In the genomic region with DNA sequence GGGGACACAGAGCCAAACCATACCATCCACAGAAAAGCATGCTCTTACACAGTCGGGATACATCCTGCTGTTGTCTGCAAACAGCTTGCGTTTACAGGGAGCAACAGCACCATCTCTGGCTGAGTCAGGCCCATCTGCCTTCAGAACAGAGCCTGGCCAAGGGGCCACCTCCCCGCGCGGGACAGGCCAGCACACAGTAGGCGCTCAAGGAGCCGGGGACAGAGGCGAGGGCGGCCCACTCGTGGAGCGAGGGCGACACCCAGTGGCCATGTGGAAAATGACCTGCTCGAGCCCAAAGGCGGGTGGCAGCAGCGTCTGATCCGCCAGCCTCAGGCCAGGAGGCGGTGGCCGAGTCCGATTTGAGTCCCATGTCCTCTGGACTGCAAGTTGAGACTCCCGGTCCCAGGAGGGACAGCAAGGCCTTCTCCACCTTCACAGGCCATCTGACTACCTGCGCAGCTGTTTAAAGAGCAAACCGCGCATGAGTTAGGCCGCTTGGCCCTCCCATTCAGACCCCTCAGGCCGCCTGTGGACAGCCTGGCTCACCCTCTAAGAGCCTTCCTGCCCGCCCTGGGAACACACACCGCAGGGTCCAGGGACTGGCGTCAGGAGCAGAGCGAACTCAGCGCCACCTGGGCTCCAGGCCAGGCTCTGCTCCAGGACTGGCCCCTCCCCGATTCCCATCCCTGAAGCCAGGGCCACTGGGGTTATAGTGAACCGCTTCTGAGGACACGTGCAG, we compare ENCODE assay signal across 1 cellular context.
TF ChIP-seq lines count a peak whose summit lies in the region.

No MANE protein-coding gene starts in this region.

TF ChIP-seq in HepG2, 621 proteins besides CTCF, POLR2A, EP300 and RAD21 (continued from another document and continues in another):
- TF ChIP-seq EEA1 (CRISPR knock-in tag; IDR thresholded peaks at IDR 0.05; ENCODE audit: borderline replicate concordance) (no peak), ZNF546 (CRISPR knock-in tag; conservative IDR thresholded peaks at IDR 0.05) (0 out of 2 replicates have a peak, but pooled peaks have one; percentile 34), KAT7 (CRISPR knock-in tag; IDR thresholded peaks at IDR 0.05; ENCODE audit: borderline replicate concordance) (no peak), ZNF121 (CRISPR knock-in tag; IDR thresholded peaks at IDR 0.05) (0 out of 2 replicates have a peak, but pooled peaks have one; percentile 16), ZNF543 (CRISPR knock-in tag; IDR thresholded peaks at IDR 0.05) (0 out of 2 replicates have a peak, but pooled peaks have one; percentile 60), ZNF382 (CRISPR knock-in tag; IDR thresholded peaks at IDR 0.05; ENCODE audit: borderline replicate concordance) (no peak), ZNF335 (CRISPR knock-in tag; IDR thresholded peaks at IDR 0.05) (no peak), CENPX (CRISPR knock-in tag; IDR thresholded peaks at IDR 0.05) (no peak), NCOA5 (CRISPR knock-in tag; IDR thresholded peaks at IDR 0.05) (no peak), ELF4 (CRISPR knock-in tag; IDR thresholded peaks at IDR 0.05; ENCODE audit: borderline replicate concordance) (no peak), SMAD1 (CRISPR knock-in tag; IDR thresholded peaks at IDR 0.05; ENCODE audit: borderline replicate concordance, low read depth) (peak; percentile 86; the same call in 1 of the 2 replicates), DNMT3B (CRISPR knock-in tag; conservative IDR thresholded peaks at IDR 0.05) (peak; percentile 76; the same call in 1 of the 2 replicates), ZNF329 (CRISPR knock-in tag; IDR thresholded peaks at IDR 0.05; ENCODE audit: low read depth) (0 out of 2 replicates have a peak, but pooled peaks have one; percentile 40), ZNF572 (CRISPR knock-in tag; IDR thresholded peaks at IDR 0.05) (no peak; the same call in 1 of the 2 replicates), KMT2B (CRISPR knock-in tag; IDR thresholded peaks at IDR 0.05) (peak; percentile 47; the same call in 1 of the 2 replicates), ZFP36 (IDR thresholded peaks at IDR 0.05; ENCODE audit: borderline replicate concordance, low read depth, low read length, partially characterized antibody) (no peak), TRIM24 (CRISPR knock-in tag; IDR thresholded peaks at IDR 0.05) (no peak), ZNF431 (CRISPR knock-in tag; IDR thresholded peaks at IDR 0.05; ENCODE audit: borderline replicate concordance, low read depth) (no peak; the same call in 1 of the 2 replicates), ESRRA (CRISPR knock-in tag; IDR thresholded peaks at IDR 0.05; ENCODE audit: low read depth) (0 out of 2 replicates have a peak, but pooled peaks have one; percentile 27), NCOR1 (IDR thresholded peaks at IDR 0.05; ENCODE audit: borderline replicate concordance, low read length) (no peak), ZNF207 (IDR thresholded peaks at IDR 0.05; ENCODE audit: borderline replicate concordance) (no peak), NFE2L2 (IDR thresholded peaks at IDR 0.05; ENCODE audit: low read length) (no peak), ONECUT2 (CRISPR knock-in tag; IDR thresholded peaks at IDR 0.05) (no peak), SCMH1 (CRISPR knock-in tag; IDR thresholded peaks at IDR 0.05; ENCODE audit: borderline replicate concordance) (no peak), ZFAT (CRISPR knock-in tag; conservative IDR thresholded peaks at IDR 0.05) (no peak), FOSL2 (CRISPR knock-in tag; IDR thresholded peaks at IDR 0.05) (peak; percentile 53), ZNF557 (CRISPR knock-in tag; IDR thresholded peaks at IDR 0.05) (no peak), ZNF34 (CRISPR knock-in tag; IDR thresholded peaks at IDR 0.05; ENCODE audit: borderline replicate concordance) (no peak), HNRNPK (IDR thresholded peaks at IDR 0.05; ENCODE audit: low read depth, low read length, poor library complexity, severe bottlenecking) (no peak), PPARG (CRISPR knock-in tag; conservative IDR thresholded peaks at IDR 0.05) (no peak), NBN (conservative IDR thresholded peaks at IDR 0.05) (no peak), ZNF615 (CRISPR knock-in tag; IDR thresholded peaks at IDR 0.05; ENCODE audit: borderline replicate concordance) (0 out of 2 replicates have a peak, but pooled peaks have one; percentile 61), SAFB2 (CRISPR knock-in tag; IDR thresholded peaks at IDR 0.05; ENCODE audit: borderline replicate concordance, low read depth) (0 out of 2 replicates have a peak, but pooled peaks have one; percentile 57), ZNF20 (CRISPR knock-in tag; IDR thresholded peaks at IDR 0.05) (no peak), ZNF17 (CRISPR knock-in tag; IDR thresholded peaks at IDR 0.05) (0 out of 2 replicates have a peak, but pooled peaks have one; percentile 24), ZNF724P (CRISPR knock-in tag; IDR thresholded peaks at IDR 0.05; ENCODE audit: borderline replicate concordance) (no peak), GPN1 (CRISPR knock-in tag; IDR thresholded peaks at IDR 0.05; ENCODE audit: borderline replicate concordance) (no peak), ZNF460 (CRISPR knock-in tag; IDR thresholded peaks at IDR 0.05; ENCODE audit: borderline replicate concordance) (no peak), ZNF441 (CRISPR knock-in tag; IDR thresholded peaks at IDR 0.05; ENCODE audit: borderline replicate concordance) (peak; percentile 96)
- TF ChIP-seq, protein P1, sequence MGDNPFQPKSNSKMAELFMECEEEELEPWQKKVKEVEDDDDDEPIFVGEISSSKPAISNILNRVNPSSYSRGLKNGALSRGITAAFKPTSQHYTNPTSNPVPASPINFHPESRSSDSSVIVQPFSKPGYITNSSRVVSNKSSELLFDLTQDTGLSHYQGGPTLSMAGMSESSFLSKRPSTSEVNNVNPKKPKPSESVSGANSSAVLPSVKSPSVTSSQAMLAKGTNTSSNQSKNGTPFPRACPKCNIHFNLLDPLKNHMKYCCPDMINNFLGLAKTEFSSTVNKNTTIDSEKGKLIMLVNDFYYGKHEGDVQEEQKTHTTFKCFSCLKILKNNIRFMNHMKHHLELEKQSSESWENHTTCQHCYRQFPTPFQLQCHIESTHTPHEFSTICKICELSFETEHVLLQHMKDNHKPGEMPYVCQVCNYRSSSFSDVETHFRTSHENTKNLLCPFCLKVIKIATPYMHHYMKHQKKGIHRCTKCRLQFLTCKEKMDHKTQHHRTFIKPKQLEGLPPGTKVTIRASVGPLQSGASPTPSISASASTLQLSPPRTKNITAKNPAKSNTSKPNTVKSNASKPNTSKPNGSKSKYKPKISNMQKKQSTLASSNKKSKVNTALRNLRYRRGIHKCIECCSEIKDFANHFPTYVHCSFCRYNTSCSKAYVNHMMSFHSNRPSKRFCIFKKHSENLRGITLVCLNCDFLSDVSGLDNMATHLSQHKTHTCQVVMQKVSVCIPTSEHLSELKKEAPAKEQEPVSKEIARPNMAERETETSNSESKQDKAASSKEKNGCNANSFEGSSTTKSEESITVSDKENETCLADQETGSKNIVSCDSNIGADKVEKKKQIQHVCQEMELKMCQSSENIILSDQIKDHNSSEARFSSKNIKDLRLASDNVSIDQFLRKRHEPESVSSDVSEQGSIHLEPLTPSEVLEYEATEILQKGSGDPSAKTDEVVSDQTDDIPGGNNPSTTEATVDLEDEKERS (CRISPR knock-in tag; IDR thresholded peaks at IDR 0.05): no peak; the same call in 1 of the 2 replicates
- TF ChIP-seq, protein P2, sequence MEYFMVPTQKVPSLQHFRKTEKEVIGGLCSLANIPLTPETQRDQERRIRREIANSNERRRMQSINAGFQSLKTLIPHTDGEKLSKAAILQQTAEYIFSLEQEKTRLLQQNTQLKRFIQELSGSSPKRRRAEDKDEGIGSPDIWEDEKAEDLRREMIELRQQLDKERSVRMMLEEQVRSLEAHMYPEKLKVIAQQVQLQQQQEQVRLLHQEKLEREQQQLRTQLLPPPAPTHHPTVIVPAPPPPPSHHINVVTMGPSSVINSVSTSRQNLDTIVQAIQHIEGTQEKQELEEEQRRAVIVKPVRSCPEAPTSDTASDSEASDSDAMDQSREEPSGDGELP (IDR thresholded peaks at IDR 0.05; ENCODE audit: borderline replicate concordance, low read depth): peak; percentile 29; the same call in 1 of the 2 replicates
- TF ChIP-seq, protein P3, sequence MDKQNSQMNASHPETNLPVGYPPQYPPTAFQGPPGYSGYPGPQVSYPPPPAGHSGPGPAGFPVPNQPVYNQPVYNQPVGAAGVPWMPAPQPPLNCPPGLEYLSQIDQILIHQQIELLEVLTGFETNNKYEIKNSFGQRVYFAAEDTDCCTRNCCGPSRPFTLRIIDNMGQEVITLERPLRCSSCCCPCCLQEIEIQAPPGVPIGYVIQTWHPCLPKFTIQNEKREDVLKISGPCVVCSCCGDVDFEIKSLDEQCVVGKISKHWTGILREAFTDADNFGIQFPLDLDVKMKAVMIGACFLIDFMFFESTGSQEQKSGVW (CRISPR knock-in tag; IDR thresholded peaks at IDR 0.05; ENCODE audit: borderline replicate concordance): no peak
- TF ChIP-seq, protein P4, sequence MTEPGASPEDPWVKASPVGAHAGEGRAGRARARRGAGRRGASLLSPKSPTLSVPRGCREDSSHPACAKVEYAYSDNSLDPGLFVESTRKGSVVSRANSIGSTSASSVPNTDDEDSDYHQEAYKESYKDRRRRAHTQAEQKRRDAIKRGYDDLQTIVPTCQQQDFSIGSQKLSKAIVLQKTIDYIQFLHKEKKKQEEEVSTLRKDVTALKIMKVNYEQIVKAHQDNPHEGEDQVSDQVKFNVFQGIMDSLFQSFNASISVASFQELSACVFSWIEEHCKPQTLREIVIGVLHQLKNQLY (CRISPR knock-in tag; IDR thresholded peaks at IDR 0.05): 0 out of 2 replicates have a peak, but pooled peaks have one; percentile 12
- TF ChIP-seq, protein P5, sequence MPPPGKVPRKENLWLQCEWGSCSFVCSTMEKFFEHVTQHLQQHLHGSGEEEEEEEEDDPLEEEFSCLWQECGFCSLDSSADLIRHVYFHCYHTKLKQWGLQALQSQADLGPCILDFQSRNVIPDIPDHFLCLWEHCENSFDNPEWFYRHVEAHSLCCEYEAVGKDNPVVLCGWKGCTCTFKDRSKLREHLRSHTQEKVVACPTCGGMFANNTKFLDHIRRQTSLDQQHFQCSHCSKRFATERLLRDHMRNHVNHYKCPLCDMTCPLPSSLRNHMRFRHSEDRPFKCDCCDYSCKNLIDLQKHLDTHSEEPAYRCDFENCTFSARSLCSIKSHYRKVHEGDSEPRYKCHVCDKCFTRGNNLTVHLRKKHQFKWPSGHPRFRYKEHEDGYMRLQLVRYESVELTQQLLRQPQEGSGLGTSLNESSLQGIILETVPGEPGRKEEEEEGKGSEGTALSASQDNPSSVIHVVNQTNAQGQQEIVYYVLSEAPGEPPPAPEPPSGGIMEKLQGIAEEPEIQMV (CRISPR knock-in tag; IDR thresholded peaks at IDR 0.05; ENCODE audit: low read depth): peak; percentile 69; the same call in 1 of the 2 replicates
- TF ChIP-seq, protein P6, sequence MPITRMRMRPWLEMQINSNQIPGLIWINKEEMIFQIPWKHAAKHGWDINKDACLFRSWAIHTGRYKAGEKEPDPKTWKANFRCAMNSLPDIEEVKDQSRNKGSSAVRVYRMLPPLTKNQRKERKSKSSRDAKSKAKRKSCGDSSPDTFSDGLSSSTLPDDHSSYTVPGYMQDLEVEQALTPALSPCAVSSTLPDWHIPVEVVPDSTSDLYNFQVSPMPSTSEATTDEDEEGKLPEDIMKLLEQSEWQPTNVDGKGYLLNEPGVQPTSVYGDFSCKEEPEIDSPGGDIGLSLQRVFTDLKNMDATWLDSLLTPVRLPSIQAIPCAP (CRISPR knock-in tag; IDR thresholded peaks at IDR 0.05; ENCODE audit: low read depth): no peak
- TF ChIP-seq, protein P7, sequence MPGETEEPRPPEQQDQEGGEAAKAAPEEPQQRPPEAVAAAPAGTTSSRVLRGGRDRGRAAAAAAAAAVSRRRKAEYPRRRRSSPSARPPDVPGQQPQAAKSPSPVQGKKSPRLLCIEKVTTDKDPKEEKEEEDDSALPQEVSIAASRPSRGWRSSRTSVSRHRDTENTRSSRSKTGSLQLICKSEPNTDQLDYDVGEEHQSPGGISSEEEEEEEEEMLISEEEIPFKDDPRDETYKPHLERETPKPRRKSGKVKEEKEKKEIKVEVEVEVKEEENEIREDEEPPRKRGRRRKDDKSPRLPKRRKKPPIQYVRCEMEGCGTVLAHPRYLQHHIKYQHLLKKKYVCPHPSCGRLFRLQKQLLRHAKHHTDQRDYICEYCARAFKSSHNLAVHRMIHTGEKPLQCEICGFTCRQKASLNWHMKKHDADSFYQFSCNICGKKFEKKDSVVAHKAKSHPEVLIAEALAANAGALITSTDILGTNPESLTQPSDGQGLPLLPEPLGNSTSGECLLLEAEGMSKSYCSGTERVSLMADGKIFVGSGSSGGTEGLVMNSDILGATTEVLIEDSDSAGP (CRISPR knock-in tag; IDR thresholded peaks at IDR 0.05; ENCODE audit: borderline replicate concordance): peak; percentile 92
- TF ChIP-seq, protein P8, sequence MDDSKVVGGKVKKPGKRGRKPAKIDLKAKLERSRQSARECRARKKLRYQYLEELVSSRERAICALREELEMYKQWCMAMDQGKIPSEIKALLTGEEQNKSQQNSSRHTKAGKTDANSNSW (CRISPR knock-in tag; IDR thresholded peaks at IDR 0.05; ENCODE audit: borderline replicate concordance): peak; percentile 41; the same call in 1 of the 2 replicates
- TF ChIP-seq, protein P9, sequence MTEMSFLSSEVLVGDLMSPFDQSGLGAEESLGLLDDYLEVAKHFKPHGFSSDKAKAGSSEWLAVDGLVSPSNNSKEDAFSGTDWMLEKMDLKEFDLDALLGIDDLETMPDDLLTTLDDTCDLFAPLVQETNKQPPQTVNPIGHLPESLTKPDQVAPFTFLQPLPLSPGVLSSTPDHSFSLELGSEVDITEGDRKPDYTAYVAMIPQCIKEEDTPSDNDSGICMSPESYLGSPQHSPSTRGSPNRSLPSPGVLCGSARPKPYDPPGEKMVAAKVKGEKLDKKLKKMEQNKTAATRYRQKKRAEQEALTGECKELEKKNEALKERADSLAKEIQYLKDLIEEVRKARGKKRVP (CRISPR knock-in tag; IDR thresholded peaks at IDR 0.05): no peak
- TF ChIP-seq, protein P10, sequence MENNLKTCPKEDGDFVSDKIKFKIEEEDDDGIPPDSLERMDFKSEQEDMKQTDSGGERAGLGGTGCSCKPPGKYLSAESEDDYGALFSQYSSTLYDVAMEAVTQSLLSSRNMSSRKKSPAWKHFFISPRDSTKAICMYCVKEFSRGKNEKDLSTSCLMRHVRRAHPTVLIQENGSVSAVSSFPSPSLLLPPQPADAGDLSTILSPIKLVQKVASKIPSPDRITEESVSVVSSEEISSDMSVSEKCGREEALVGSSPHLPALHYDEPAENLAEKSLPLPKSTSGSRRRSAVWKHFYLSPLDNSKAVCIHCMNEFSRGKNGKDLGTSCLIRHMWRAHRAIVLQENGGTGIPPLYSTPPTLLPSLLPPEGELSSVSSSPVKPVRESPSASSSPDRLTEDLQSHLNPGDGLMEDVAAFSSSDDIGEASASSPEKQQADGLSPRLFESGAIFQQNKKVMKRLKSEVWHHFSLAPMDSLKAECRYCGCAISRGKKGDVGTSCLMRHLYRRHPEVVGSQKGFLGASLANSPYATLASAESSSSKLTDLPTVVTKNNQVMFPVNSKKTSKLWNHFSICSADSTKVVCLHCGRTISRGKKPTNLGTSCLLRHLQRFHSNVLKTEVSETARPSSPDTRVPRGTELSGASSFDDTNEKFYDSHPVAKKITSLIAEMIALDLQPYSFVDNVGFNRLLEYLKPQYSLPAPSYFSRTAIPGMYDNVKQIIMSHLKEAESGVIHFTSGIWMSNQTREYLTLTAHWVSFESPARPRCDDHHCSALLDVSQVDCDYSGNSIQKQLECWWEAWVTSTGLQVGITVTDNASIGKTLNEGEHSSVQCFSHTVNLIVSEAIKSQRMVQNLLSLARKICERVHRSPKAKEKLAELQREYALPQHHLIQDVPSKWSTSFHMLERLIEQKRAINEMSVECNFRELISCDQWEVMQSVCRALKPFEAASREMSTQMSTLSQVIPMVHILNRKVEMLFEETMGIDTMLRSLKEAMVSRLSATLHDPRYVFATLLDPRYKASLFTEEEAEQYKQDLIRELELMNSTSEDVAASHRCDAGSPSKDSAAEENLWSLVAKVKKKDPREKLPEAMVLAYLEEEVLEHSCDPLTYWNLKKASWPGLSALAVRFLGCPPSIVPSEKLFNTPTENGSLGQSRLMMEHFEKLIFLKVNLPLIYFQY (CRISPR knock-in tag; IDR thresholded peaks at IDR 0.05; ENCODE audit: borderline replicate concordance): no peak
